9 cellular contexts compared by ENCODE assay signal in genomic region chr9:36023260-36024048, GRCh38. TPM values are rescaled to one million over a fixed set of nuclear protein-coding genes. Genes with fewer than 3 reads are reported as not detected.
A peak's percentile ranks its signal among the peaks of the same experiment; 100 is the strongest.
DNase-seq lines count a peak whose midpoint lies in the region; ATAC-seq, FAIRE-seq and TF ChIP-seq lines count a peak whose summit lies in the region.
"Had no signal": no experiment of that assay in that cellular context is flagged by ENCODE, and none has a peak within 500 bp of the region (broad histone marks: within the 10 kb centered on the region; RNA-seq: fewer than 3 reads in every experiment).

No MANE protein-coding gene starts in this region.

- FAIRE-seq in GM12891 (lab: Jason Lieb, UNC) = peak; percentile 50

- no peak for ATAC-seq in GM21528 (IDR thresholded peaks at IDR 0.05; ENCODE audit: low FRiP score, unreplicated experiment)

- no peak overlapping the region for H3K27ac ChIP-seq in VCaP
- H3K27ac ChIP-seq: skin epidermis had no signal

- DNase-seq in 8988T (peak; percentile 44), GM12891 (ENCODE audit: insufficient read length, low spot score) (peak; percentile 37), NCI-H2081 (lab: John Stamatoyannopoulos, UW) (peak; percentile 65 to 78), T47D (ENCODE audit: low read depth in 1 of 2, low spot score in 1 of 2) (peak; percentile 49 to 73), iris pigment epithelial cell (ENCODE audit: low read depth) (peak; percentile 71)
- peak; percentile 63 for DNase-seq in stimulated activated CD4-positive, alpha-beta T cell treated with anti-CD3 and anti-CD28 coated beads, Interleukin-1b, Interleukin-23, amount 100 ng/mL, for 48 hours

- in situ Hi-C loops in T47D (cut with HindIII; ENCODE audit: low pct_unique_long_range_greater_than_20kb, low sequenced_read_pairs) = no loop called here

- TF ChIP-seq POLR2A in GM12891 (IDR thresholded peaks at IDR 0.05; ENCODE audit: low read depth, low read length) = no peak

- peak; percentile 97 for TF ChIP-seq CTCF in VCaP (conservative IDR thresholded peaks at IDR 0.05)

TF ChIP-seq in GM12891, 5 proteins besides CTCF, POLR2A, EP300 and RAD21:
- TF ChIP-seq PAX5 (IDR thresholded peaks at IDR 0.05; ENCODE audit: insufficient read depth, low read length, severe bottlenecking) = no peak
- TF ChIP-seq POLR2AphosphoS5 (IDR thresholded peaks at IDR 0.05; ENCODE audit: low read depth, low read length) = no peak
- no peak for TF ChIP-seq SPI1 (IDR thresholded peaks at IDR 0.05; ENCODE audit: low read depth, low read length)
- no peak for TF ChIP-seq POU2F2 (IDR thresholded peaks at IDR 0.05; ENCODE audit: low read depth, low read length)
- no peak for TF ChIP-seq TAF1 (IDR thresholded peaks at IDR 0.05; ENCODE audit: low read depth, low read length)

RNA-seq across cellular contexts. Expression of gene RECK, which starts 13.3 kb away (rescaled TPM):
- 1.3 TPM for polyA plus RNA-seq in GM12891 (2012; ENCODE audit: low read depth, missing spikeins)
